ENCODE assay signal across 25 cellular contexts in genomic region chr6:122800906-122801305, GRCh38. TPM values are rescaled to one million over a fixed set of nuclear protein-coding genes. Genes with fewer than 3 reads are reported as not detected.
"Had no signal": no experiment of that assay in that cellular context is flagged by ENCODE, and none has a peak within 500 bp of the region (broad histone marks: within the 10 kb centered on the region; RNA-seq: fewer than 3 reads in every experiment).

No MANE protein-coding gene starts in this region.

- DNase-seq: activated CD4-positive, alpha-beta T cell treated with anti-CD3 and anti-CD28 coated beads, Interleukin-2, amount 10 ng/mL, durations not matched to agents 24 days and 14 days; activated CD8-positive, alpha-beta T cell treated with anti-CD3 and anti-CD28 coated beads for 36 hours; activated naive CD4-positive, alpha-beta T cell treated with Interleukin-2 at 50 U/mL for 16 hours; activated T-cell treated with anti-CD3 and anti-CD28 coated beads, Interleukin-2, amount 50 U/mL, for 24 hours; body of pancreas; dermis blood vessel endothelial cell; effector memory CD4-positive, alpha-beta T cell; glutamatergic neuron; kidney; left ventricle myocardium superior; mesendoderm; natural killer cell; pancreas; sigmoid colon; stimulated activated CD4-positive, alpha-beta T cell treated with anti-CD3 and anti-CD28 coated beads, Interleukin-1b, Interleukin-23, amount 100 ng/mL, for 48 hours; stimulated activated CD8-positive, alpha-beta memory T cell treated with anti-CD3 and anti-CD28 coated beads, Interleukin-4, amount 100 ng/mL, for 48 hours; stimulated activated naive CD4-positive, alpha-beta T cell treated with Interleukin-2 at 50 U/mL for 16 hours; T-helper 1 cell; T1000; transverse colon had no signal

- H3K27ac ChIP-seq: neutrophil, sigmoid colon had no signal

- H3K4me1 ChIP-seq: sigmoid colon had no signal

- H3K36me3 ChIP-seq: pancreas had no signal

- H3K4me3 ChIP-seq: body of pancreas, pancreas, sigmoid colon, transverse colon had no signal

- H3K9me3 ChIP-seq: body of pancreas, neutrophil, pancreas, sigmoid colon, transverse colon had no signal

- ATAC-seq: activated CD8-positive, alpha-beta T cell treated with anti-CD3 and anti-CD28 coated beads for 36 hours; body of pancreas; left ventricle myocardium superior; natural killer cell; pancreas had no signal

- H3K27me3 ChIP-seq: body of pancreas, foreskin keratinocyte, neutrophil, pancreas, sigmoid colon, transverse colon had no signal

RNA-seq across cellular contexts. Expression of gene FABP7, which starts 21.4 kb away (rescaled TPM):
- total RNA-seq: activated CD4-positive, alpha-beta T cell treated with anti-CD3 and anti-CD28 coated beads, Interleukin-2, amount 10 ng/mL, durations not matched to agents 24 days and 14 days; activated CD8-positive, alpha-beta T cell treated with anti-CD3 and anti-CD28 coated beads for 36 hours; activated T-helper 2 cell treated with anti-CD3 and anti-CD28 coated beads, Interferon-gamma antibody, Interleukin-2, Interleukin-4, amounts not matched to agents 10 μg/mL and 5 μg/mL and 100 μg/mL, durations not matched to agents 14 hours and 24 hours and 36 hours; body of pancreas; cardiac septum; dermis blood vessel endothelial cell; endothelial cell of umbilical vein; kidney; left ventricle myocardium superior; natural killer cell; pancreas; sigmoid colon had no signal
- polyA plus RNA-seq: endothelial cell of umbilical vein, pancreas, sigmoid colon had no signal
